23 cellular contexts compared by ENCODE assay signal in genomic region chr2:33672896-33673295, GRCh38.
DNase-seq lines count a peak whose midpoint lies in the region; ATAC-seq, FAIRE-seq and TF ChIP-seq lines count a peak whose summit lies in the region.
"Had no signal": no experiment of that assay in that cellular context is flagged by ENCODE, and none has a peak within 500 bp of the region (broad histone marks: within the 10 kb centered on the region; RNA-seq: fewer than 3 reads in every experiment).

No MANE protein-coding gene starts in this region.

- CTCF ChIA-PET in SK-N-SH (lab: Yijun Ruan, JAX) (interaction anchor here (0.9 to 4.6 kb wide), 10 partner anchors 8 to 1760 kb away, joined by 3 to 30 read pairs (median 6); no protein-coding TSS in a partner anchor), H1 (lab: Charles Lee; ENCODE audit: partially characterized antibody) (interaction anchor here (1.2 to 1.4 kb wide), 3 partner anchors 9 to 138 kb away, joined by 3 to 4 read pairs (median 3); no protein-coding TSS in a partner anchor)

- no peak overlapping the region for H4K8ac ChIP-seq in H1 (ENCODE audit: extremely low read depth, insufficient read depth, low read length)

- 0% methylated on average over 1 of the region's 1 CpG for WGBS in SK-N-SH (ENCODE audit: low lambda C conversion rate)
- 93% methylated on average over 1 of the region's 1 CpG; no CpG with 5 or more reads in 1 of the 2 experiments for WGBS in H1 (ENCODE audit: extremely low coverage in 1 of 2, insufficient coverage in 1 of 2, insufficient read length in 1 of 2, insufficient replicate concordance in 2 of 2, low coverage in 1 of 2, low lambda C conversion rate in 2 of 2, missing lambda C conversion rate in 1 of 2), 2 experiments

- TF ChIP-seq EP300 in SK-N-SH (IDR thresholded peaks at IDR 0.05; ENCODE audit: borderline replicate concordance in 1 of 2, low read depth in 1 of 2, low read length in 1 of 2) (peak in 1 of 2 experiments; percentile 68; a peak in 2 of 4 replicates), H1 (IDR thresholded peaks at IDR 0.05; ENCODE audit: borderline replicate concordance in 1 of 2, low read depth in 2 of 2, low read length in 2 of 2) (no peak)

- ATAC-seq in HG03442 (IDR thresholded peaks at IDR 0.05; ENCODE audit: unreplicated experiment) (no peak), GM18498 (IDR thresholded peaks at IDR 0.05; ENCODE audit: unreplicated experiment) (no peak), GM18858 (IDR thresholded peaks at IDR 0.05; ENCODE audit: unreplicated experiment) (no peak)
- ATAC-seq: GM23338 had no signal

- no peak for TF ChIP-seq POLR2A in H1 (IDR thresholded peaks at IDR 0.05; ENCODE audit: control extremely low read depth in 1 of 2, low read depth in 2 of 2, low read length in 2 of 2)

- H3K14ac ChIP-seq in H1 (ENCODE audit: insufficient read length), result no peak overlapping the region

- no peak overlapping the region for H4K5ac ChIP-seq in H1 (ENCODE audit: insufficient read length, low read depth, low read length)

- FAIRE-seq in H1 (lab: Jason Lieb, UNC), result peak; percentile 39
- FAIRE-seq: A549, G401.6, GM12892, H54 had no signal

- no peak overlapping the region for H2BK5ac ChIP-seq in H1 (ENCODE audit: low read depth, low read length)

- DNase-seq in BE2C, result peak; percentile 50
- DNase-seq in SK-N-SH, result peak; percentile 6
- no peak for DNase-seq in H1 (ENCODE audit: low read depth in 1 of 2, low spot score in 2 of 2)
- DNase-seq: 8988T; ACHN; AML-193; C1 segment of cervical spinal cord; Calu3; CD4-positive, alpha-beta memory T cell; COR-L47; DMS153; DND-41; HFFc6 had no signal

- no peak overlapping the region for H2BK20ac ChIP-seq in H1 (ENCODE audit: low read length)

- no peak overlapping the region for H3K18ac ChIP-seq in H1 (ENCODE audit: extremely low read depth, low read length)

- H3K4ac ChIP-seq in H1 (replicated peaks; ENCODE audit: insufficient read length, low read depth, low read length), result no peak overlapping the region

- TF ChIP-seq CTCF in BE2C (IDR thresholded peaks at IDR 0.05; ENCODE audit: low read depth, low read length), result peak; percentile 28; the same call in 1 of the 2 replicates
- no peak for TF ChIP-seq CTCF in SK-N-SH (IDR thresholded peaks at IDR 0.05)
- no peak for TF ChIP-seq CTCF in H1 (IDR thresholded peaks at IDR 0.05; ENCODE audit: control extremely low read depth in 1 of 3, insufficient read depth in 1 of 3, low read depth in 1 of 3, low read length in 3 of 3)
- no peak for TF ChIP-seq CTCF in parathyroid adenoma (IDR thresholded peaks at IDR 0.05)

- H2AFZ ChIP-seq in SK-N-SH (ENCODE audit: low read depth), result no peak overlapping the region
- no peak overlapping the region for H2AFZ ChIP-seq in H1 (ENCODE audit: low read length)
- H2AFZ ChIP-seq in parathyroid adenoma, result peak overlapping the region; percentile 31
- H2AFZ ChIP-seq: GM23338 had no signal

- no peak for TF ChIP-seq RAD21 in SK-N-SH (IDR thresholded peaks at IDR 0.05; ENCODE audit: low read length)
- TF ChIP-seq RAD21 in H1 (IDR thresholded peaks at IDR 0.05 in 1 of 2, conservative IDR thresholded peaks at IDR 0.05 in 1 of 2; ENCODE audit: low read depth in 2 of 2, low read length in 2 of 2), result no peak

- H2AK5ac ChIP-seq in H1 (ENCODE audit: low read depth, low read length), result no peak overlapping the region

- H3K4me2 ChIP-seq in SK-N-SH (no peak overlapping the region), H1 (ENCODE audit: insufficient read depth in 1 of 2, low read depth in 2 of 2, low read length in 2 of 2) (no peak overlapping the region), parathyroid adenoma (ENCODE audit: low read length) (no peak overlapping the region)
- H3K4me2 ChIP-seq: A549, GM23338 had no signal

- no peaks in the 10 kb centered on the region for H3K79me1 ChIP-seq in H1 (ENCODE audit: low read depth, low read length)

- H3K27me3 ChIP-seq in BE2C (no peaks in the 10 kb centered on the region), SK-N-SH (ENCODE audit: insufficient read depth) (no peaks in the 10 kb centered on the region), H1 (replicated peaks in 1 of 4; ENCODE audit: control insufficient read depth in 3 of 4, extremely low read depth in 1 of 4, insufficient read depth in 3 of 4, low read length in 3 of 4) (no peaks in the 10 kb centered on the region), parathyroid adenoma (ENCODE audit: control insufficient read depth, insufficient read depth, low read length) (no peaks in the 10 kb centered on the region)

- H3K27ac ChIP-seq in SK-N-SH (ENCODE audit: low read depth in 2 of 2, low read length in 1 of 2) (no peak overlapping the region), H1 (ENCODE audit: low read depth, low read length) (no peak overlapping the region), parathyroid adenoma (no peak overlapping the region)
- H3K27ac ChIP-seq: A549 had no signal

- H3K23me2 ChIP-seq in H1 (ENCODE audit: low read depth, low read length), result no peaks in the 10 kb centered on the region

- no peaks in the 10 kb centered on the region for H3K9me3 ChIP-seq in BE2C
- no peaks in the 10 kb centered on the region for H3K9me3 ChIP-seq in SK-N-SH
- no peaks in the 10 kb centered on the region for H3K9me3 ChIP-seq in H1 (ENCODE audit: insufficient read depth in 2 of 2, low read depth in 1 of 2, low read length in 1 of 2)
- no peaks in the 10 kb centered on the region for H3K9me3 ChIP-seq in parathyroid adenoma (ENCODE audit: control insufficient read depth, low read length)
- H3K9me3 ChIP-seq: A549, HAP-1 had no signal

- H2BK120ac ChIP-seq in H1 (replicated peaks; ENCODE audit: low read depth, low read length), result no peak overlapping the region

- no peaks in the 10 kb centered on the region for H3K79me2 ChIP-seq in SK-N-SH (ENCODE audit: insufficient read depth)
- H3K79me2 ChIP-seq in H1 (ENCODE audit: control insufficient read depth in 1 of 2, insufficient read depth in 2 of 2, low read length in 2 of 2), result no peaks in the 10 kb centered on the region
- H3K79me2 ChIP-seq in parathyroid adenoma, result no peaks in the 10 kb centered on the region

- H3K4me1 ChIP-seq in BE2C (peaks cover 28% of the 10 kb centered on the region), SK-N-SH (ENCODE audit: control insufficient read depth in 1 of 2, insufficient read depth in 2 of 2, low read depth in 1 of 2, low read length in 1 of 2) (peaks cover 0 to 8% of the 10 kb centered on the region in 2 experiments; a peak in 2 of 4 replicates), H1 (replicated peaks in 1 of 4; ENCODE audit: control insufficient read depth in 3 of 4, insufficient read depth in 4 of 4, low read length in 3 of 4) (peaks cover 0 to 1% (median 0%) of the 10 kb centered on the region in 4 experiments; a peak in 1 of 7 replicates), parathyroid adenoma (peaks cover 12% of the 10 kb centered on the region)
- H3K4me1 ChIP-seq: A549, HAP-1 had no signal

- H3K9ac ChIP-seq in SK-N-SH, result no peak overlapping the region
- H3K9ac ChIP-seq in H1 (replicated peaks in 1 of 4; ENCODE audit: extremely low read depth in 1 of 4, low read depth in 3 of 4, low read length in 3 of 4), result no peak overlapping the region
- H3K9ac ChIP-seq in parathyroid adenoma, result no peak overlapping the region

- no peak overlapping the region for H3K56ac ChIP-seq in H1 (replicated peaks; ENCODE audit: insufficient read length, low read depth, low read length)

- no peaks in the 10 kb centered on the region for H3K9me2 ChIP-seq in SK-N-SH

- no peaks in the 10 kb centered on the region for H3F3A ChIP-seq in SK-N-SH (replicated peaks; ENCODE audit: insufficient read depth)

- no peak overlapping the region for H2BK12ac ChIP-seq in H1 (ENCODE audit: low read depth, low read length)

- POLR2A ChIA-PET in SK-N-SH (lab: Yijun Ruan, JAX) (no interaction called here), H1 (lab: Charles Lee; ENCODE audit: partially characterized antibody) (no interaction called here)

- H3K23ac ChIP-seq in H1 (ENCODE audit: insufficient read length), result no peak overlapping the region

- no peaks in the 10 kb centered on the region for H3K36me3 ChIP-seq in BE2C
- no peaks in the 10 kb centered on the region for H3K36me3 ChIP-seq in SK-N-SH (replicated peaks in 1 of 2; ENCODE audit: control insufficient read depth in 1 of 2, insufficient read depth in 2 of 2, low read length in 1 of 2)
- H3K36me3 ChIP-seq in H1 (ENCODE audit: control insufficient read depth in 2 of 4, insufficient read depth in 4 of 4, low read length in 3 of 4), result no peaks in the 10 kb centered on the region
- no peaks in the 10 kb centered on the region for H3K36me3 ChIP-seq in parathyroid adenoma (ENCODE audit: control insufficient read depth, insufficient read depth, low read length)
- H3K36me3 ChIP-seq: HAP-1 had no signal

- H3K4me3 ChIP-seq in BE2C (ENCODE audit: low read depth, low read length) (peak overlapping the region; percentile 7; the same call in 1 of the 2 replicates), SK-N-SH (ENCODE audit: low read depth in 2 of 2, low read length in 1 of 2) (no peak overlapping the region), H1 (ENCODE audit: extremely low read depth in 1 of 4, insufficient read depth in 2 of 4, low read depth in 3 of 4, low read length in 4 of 4) (no peak overlapping the region), parathyroid adenoma (ENCODE audit: low read depth, low read length) (no peak overlapping the region)
- H3K4me3 ChIP-seq: A549, GM23338, HAP-1 had no signal

- H4K20me1 ChIP-seq in SK-N-SH (ENCODE audit: insufficient read depth), result no peaks in the 10 kb centered on the region
- H4K20me1 ChIP-seq in H1 (replicated peaks in 1 of 2; ENCODE audit: control insufficient read depth in 1 of 2, insufficient read depth in 2 of 2, low read length in 2 of 2), result no peaks in the 10 kb centered on the region

- no peak overlapping the region for H4K91ac ChIP-seq in H1 (replicated peaks; ENCODE audit: insufficient read length, low read length)

- H2BK15ac ChIP-seq in H1 (ENCODE audit: low read length), result no peak overlapping the region

TF ChIP-seq in SK-N-SH, 30 proteins besides CTCF, POLR2A, EP300 and RAD21:
- TF ChIP-seq JUND (IDR thresholded peaks at IDR 0.05), result no peak
- no peak for TF ChIP-seq MAX (IDR thresholded peaks at IDR 0.05; ENCODE audit: low read depth)
- no peak for TF ChIP-seq YY1 (IDR thresholded peaks at IDR 0.05; ENCODE audit: low read depth)
- TF ChIP-seq RCOR1 (IDR thresholded peaks at IDR 0.05; ENCODE audit: low read length), result no peak
- TF ChIP-seq TAF1 (IDR thresholded peaks at IDR 0.05; ENCODE audit: borderline replicate concordance, low read depth, low read length), result no peak

TF ChIP-seq in H1, 55 proteins besides CTCF, POLR2A, EP300 and RAD21 (continues in another document):
- TF ChIP-seq ATF2 (IDR thresholded peaks at IDR 0.05; ENCODE audit: low read length), result no peak
- TF ChIP-seq SP2 (IDR thresholded peaks at IDR 0.05; ENCODE audit: low read length), result no peak

Comparison
In these comparisons a context has a peak if more than half of its experiments do, and no peak if none do; other contexts are left out.
1. DNase-seq: peak in BE2C (single experiment) and SK-N-SH (single experiment); none in H1 (0 of 2).